Comparison of ENCODE assay signal across 8 cellular contexts in genomic region chr3:49553690-49554634, GRCh38. TPM values are rescaled to one million over a fixed set of nuclear protein-coding genes. Genes with fewer than 3 reads are reported as not detected.
A peak's percentile ranks its signal among the peaks of the same experiment; 100 is the strongest.
DNase-seq lines count a peak whose midpoint lies in the region; ATAC-seq and TF ChIP-seq lines count a peak whose summit lies in the region.

BSN (plus strand) TSS chr3:49554477; CDS start chr3:49554603, 126 bp downstream.

- peak within 1 kb of the TSS; percentile 63 for H3K27ac Mint-ChIP-seq in activated T-helper 1 cell treated with anti-CD3 and anti-CD28 coated beads, Interleukin-12 subunit alpha, Interleukin-12 subunit beta, Interleukin-2, Interleukin-4 antibody, amounts not matched to agents 30 ng/mL and 10 ng/mL and 1 ng/mL, durations not matched to agents 14 hours and 24 hours and 36 hours
- H3K27ac Mint-ChIP-seq in naive B cell: peak within 1 kb of the TSS in 3 of 6 donors; percentile 66 to 94 (median 83)
- H3K27ac Mint-ChIP-seq in stimulated activated effector memory CD8-positive, alpha-beta T cell treated with anti-CD3 and anti-CD28 coated beads, Interleukin-12 subunit alpha, Interleukin-12 subunit beta, amount 100 ng/mL, for 72 hours: peak within 1 kb of the TSS; percentile 74

- peaks cover 2% of the 10 kb centered on the region for H3K36me3 Mint-ChIP-seq in activated T-helper 1 cell treated with anti-CD3 and anti-CD28 coated beads, Interleukin-12 subunit alpha, Interleukin-12 subunit beta, Interleukin-2, Interleukin-4 antibody, amounts not matched to agents 30 ng/mL and 10 ng/mL and 1 ng/mL, durations not matched to agents 14 hours and 24 hours and 36 hours (ENCODE audit: low read depth)
- H3K36me3 Mint-ChIP-seq in naive B cell: peaks cover 0 to under 1% of the 10 kb centered on the region in 2 donors
- H3K36me3 Mint-ChIP-seq in stimulated activated effector memory CD8-positive, alpha-beta T cell treated with anti-CD3 and anti-CD28 coated beads, Interleukin-12 subunit alpha, Interleukin-12 subunit beta, amount 100 ng/mL, for 72 hours: peaks cover 7% of the 10 kb centered on the region

- H4K20me1 ChIP-seq in KMS-11 (ENCODE audit: insufficient read depth): no peaks in the 10 kb centered on the region

- ATAC-seq in GM21723 (IDR thresholded peaks at IDR 0.05; ENCODE audit: unreplicated experiment) (peak; percentile 62), Panc1 (peak; percentile 92), naive B cell (ENCODE audit: low read depth in 2 of 2) (peak; percentile 84 to 91)
- peak; percentile 91 for ATAC-seq in stimulated activated effector memory CD8-positive, alpha-beta T cell treated with anti-CD3 and anti-CD28 coated beads, Interleukin-12 subunit alpha, Interleukin-12 subunit beta, amount 100 ng/mL, for 72 hours

- no peak for TF ChIP-seq CTCF in KMS-11 (conservative IDR thresholded peaks at IDR 0.05; ENCODE audit: low read depth, low read length)
- TF ChIP-seq CTCF in Panc1 (IDR thresholded peaks at IDR 0.05): no peak

- no TSS peak for BruUV-seq in Panc1 (replicated peaks; lab: Mats Ljungman, UMichigan)

- no peaks in the 10 kb centered on the region for H3K4me1 ChIP-seq in KMS-11 (ENCODE audit: low read depth, poor library complexity, severe bottlenecking)
- H3K4me1 ChIP-seq in Panc1 (ENCODE audit: control insufficient read depth, insufficient read depth, low read length): no peaks in the 10 kb centered on the region

- H3K4me3 ChIP-seq in KMS-11 (IDR thresholded peaks at IDR 0.05; ENCODE audit: insufficient read depth, low read depth, low read length) (peak within 1 kb of the TSS; percentile 30), Panc1 (ENCODE audit: low read depth in 2 of 2, low read length in 2 of 2) (peak within 1 kb of the TSS; percentile 75 to 87)

- H3K4me3 Mint-ChIP-seq in activated T-helper 1 cell treated with anti-CD3 and anti-CD28 coated beads, Interleukin-12 subunit alpha, Interleukin-12 subunit beta, Interleukin-2, Interleukin-4 antibody, amounts not matched to agents 30 ng/mL and 10 ng/mL and 1 ng/mL, durations not matched to agents 14 hours and 24 hours and 36 hours: peak within 1 kb of the TSS; percentile 89
- peak within 1 kb of the TSS; percentile 68 to 93 (median 84) for H3K4me3 Mint-ChIP-seq in naive B cell
- peak within 1 kb of the TSS; percentile 79 for H3K4me3 Mint-ChIP-seq in stimulated activated effector memory CD8-positive, alpha-beta T cell treated with anti-CD3 and anti-CD28 coated beads, Interleukin-12 subunit alpha, Interleukin-12 subunit beta, amount 100 ng/mL, for 72 hours

- H3K27ac ChIP-seq in KMS-11 (no peak within 1 kb of the TSS), Panc1 (ENCODE audit: low read length) (peak within 1 kb of the TSS; percentile 89)

- intact Hi-C loops in Panc1 (cut with micrococcal nuclease; ENCODE audit: unreplicated experiment): no loop called here
- intact Hi-C loops in activated T-helper 1 cell treated with anti-CD3 and anti-CD28 coated beads, Interleukin-12 subunit alpha, Interleukin-12 subunit beta, Interleukin-2, Interleukin-4 antibody, amounts not matched to agents 30 ng/mL and 10 ng/mL and 1 ng/mL, durations not matched to agents 14 hours and 24 hours and 36 hours (cut with micrococcal nuclease): loop anchor here (1.0 kb wide), 2 partner anchors 15 to 119 kb away; no protein-coding TSS in a partner anchor

- peak within 1 kb of the TSS; percentile 70 for H3K4me2 ChIP-seq in KMS-11

- CTCF ChIA-PET in Panc1 (lab: Charles Lee): no interaction called here

- POLR2A ChIA-PET in Panc1 (lab: Charles Lee): no interaction called here

- H3K79me2 ChIP-seq in KMS-11 (ENCODE audit: insufficient read depth, low read depth): no peaks in the 10 kb centered on the region

- in situ Hi-C loops in Panc1 (cut with HindIII; ENCODE audit: low pct_unique_long_range_greater_than_20kb, low sequenced_read_pairs): no loop called here

- H3K4me1 Mint-ChIP-seq in activated T-helper 1 cell treated with anti-CD3 and anti-CD28 coated beads, Interleukin-12 subunit alpha, Interleukin-12 subunit beta, Interleukin-2, Interleukin-4 antibody, amounts not matched to agents 30 ng/mL and 10 ng/mL and 1 ng/mL, durations not matched to agents 14 hours and 24 hours and 36 hours (ENCODE audit: low read depth): peaks cover 20% of the 10 kb centered on the region
- peaks cover 6 to 12% (median 9%) of the 10 kb centered on the region in 3 donors for H3K4me1 Mint-ChIP-seq in naive B cell
- peaks cover 20% of the 10 kb centered on the region for H3K4me1 Mint-ChIP-seq in stimulated activated effector memory CD8-positive, alpha-beta T cell treated with anti-CD3 and anti-CD28 coated beads, Interleukin-12 subunit alpha, Interleukin-12 subunit beta, amount 100 ng/mL, for 72 hours

- H3K9me3 ChIP-seq in Panc1 (ENCODE audit: control insufficient read depth, insufficient read depth, low read depth, low read length): no peaks in the 10 kb centered on the region

- H3K27me3 Mint-ChIP-seq in activated T-helper 1 cell treated with anti-CD3 and anti-CD28 coated beads, Interleukin-12 subunit alpha, Interleukin-12 subunit beta, Interleukin-2, Interleukin-4 antibody, amounts not matched to agents 30 ng/mL and 10 ng/mL and 1 ng/mL, durations not matched to agents 14 hours and 24 hours and 36 hours (ENCODE audit: insufficient read depth): peaks cover 54% of the 10 kb centered on the region
- H3K27me3 Mint-ChIP-seq in naive B cell: peaks cover 55 to 78% (median 69%) of the 10 kb centered on the region in 3 donors

- peaks cover 32% of the 10 kb centered on the region; the same call in 1 of the 2 replicates for H3K27me3 ChIP-seq in KMS-11 (ENCODE audit: insufficient read depth, low read depth)
- H3K27me3 ChIP-seq in Panc1 (ENCODE audit: control insufficient read depth, insufficient read depth, low read length): peaks cover 4% of the 10 kb centered on the region; the same call in 1 of the 2 replicates

- no peaks in the 10 kb centered on the region for H3K9me3 Mint-ChIP-seq in activated T-helper 1 cell treated with anti-CD3 and anti-CD28 coated beads, Interleukin-12 subunit alpha, Interleukin-12 subunit beta, Interleukin-2, Interleukin-4 antibody, amounts not matched to agents 30 ng/mL and 10 ng/mL and 1 ng/mL, durations not matched to agents 14 hours and 24 hours and 36 hours
- H3K9me3 Mint-ChIP-seq in naive B cell: peaks cover 0 to 2% (median 0%) of the 10 kb centered on the region in 7 donors
- H3K9me3 Mint-ChIP-seq in stimulated activated effector memory CD8-positive, alpha-beta T cell treated with anti-CD3 and anti-CD28 coated beads, Interleukin-12 subunit alpha, Interleukin-12 subunit beta, amount 100 ng/mL, for 72 hours: no peaks in the 10 kb centered on the region

- H3K36me3 ChIP-seq in KMS-11 (ENCODE audit: insufficient read depth) (no peaks in the 10 kb centered on the region), Panc1 (ENCODE audit: control insufficient read depth, insufficient read depth, low read length) (no peaks in the 10 kb centered on the region)

- H2AFZ ChIP-seq in KMS-11 (ENCODE audit: low read depth): peak within 1 kb of the TSS; percentile 93

- DNase-seq in DMS153 (lab: John Stamatoyannopoulos, UW) (peak; percentile 51), Panc1 (ENCODE audit: low read depth, low spot score) (peak; percentile 10), fibroblast of gingiva (ENCODE audit: low read depth) (peak; percentile 82), naive B cell (peak; percentile 85)
- DNase-seq in activated T-helper 1 cell treated with anti-CD3 and anti-CD28 coated beads, Interleukin-12 subunit alpha, Interleukin-12 subunit beta, Interleukin-2, Interleukin-4 antibody, amounts not matched to agents 30 ng/mL and 10 ng/mL and 1 ng/mL, durations not matched to agents 14 hours and 24 hours and 36 hours (ENCODE audit: low spot score): peak; percentile 82
- DNase-seq in stimulated activated effector memory CD8-positive, alpha-beta T cell treated with anti-CD3 and anti-CD28 coated beads, Interleukin-12 subunit alpha, Interleukin-12 subunit beta, amount 100 ng/mL, for 72 hours (ENCODE audit: low spot score in 2 of 2): peak; percentile 88 to 96

- H3K9ac ChIP-seq in KMS-11: no peak within 1 kb of the TSS; the same call in 1 of the 2 replicates

RNA-seq across cellular contexts. Expression of gene BSN, which starts in this region (rescaled TPM):
- total RNA-seq in Panc1 (2021; ENCODE audit: unreplicated experiment): 0.87 TPM
- 0.76 TPM for polyA plus RNA-seq in Panc1 (2012; ENCODE audit: insufficient read length)
- total RNA-seq in activated T-helper 1 cell treated with anti-CD3 and anti-CD28 coated beads, Interleukin-12 subunit alpha, Interleukin-12 subunit beta, Interleukin-2, Interleukin-4 antibody, amounts not matched to agents 30 ng/mL and 10 ng/mL and 1 ng/mL, durations not matched to agents 14 hours and 24 hours and 36 hours: 0.13 and 0.34 TPM in 2 replicates
- polyA plus RNA-seq in naive B cell (ENCODE audit: low read depth in 6 of 6): not detected

Comparison
In these comparisons a context has a peak if more than half of its experiments do, and no peak if none do; other contexts are left out.
1. Peak in DNase-seq, ATAC-seq, H3K4me3 ChIP-seq and H3K27ac ChIP-seq in Panc1; RNA of the gene not detected or under 1 TPM.
2. Peak in DNase-seq in activated T-helper 1 cell treated with anti-CD3 and anti-CD28 coated beads, Interleukin-12 subunit alpha, Interleukin-12 subunit beta, Interleukin-2, Interleukin-4 antibody, amounts not matched to agents 30 ng/mL and 10 ng/mL and 1 ng/mL, durations not matched to agents 14 hours and 24 hours and 36 hours; RNA of the gene not detected or under 1 TPM.
3. Peak in DNase-seq and ATAC-seq in naive B cell; RNA of the gene not detected or under 1 TPM.
4. DNase-seq: peak in every context shown above with its lines; median percentile 92 in stimulated activated effector memory CD8-positive, alpha-beta T cell treated with anti-CD3 and anti-CD28 coated beads, Interleukin-12 subunit alpha, Interleukin-12 subunit beta, amount 100 ng/mL, for 72 hours; 85 in naive B cell; 82 in activated T-helper 1 cell treated with anti-CD3 and anti-CD28 coated beads, Interleukin-12 subunit alpha, Interleukin-12 subunit beta, Interleukin-2, Interleukin-4 antibody, amounts not matched to agents 30 ng/mL and 10 ng/mL and 1 ng/mL, durations not matched to agents 14 hours and 24 hours and 36 hours; 82 in fibroblast of gingiva; 51 in DMS153; 10 in Panc1.